1 cellular context compared by ENCODE assay signal in the genomic region with DNA sequence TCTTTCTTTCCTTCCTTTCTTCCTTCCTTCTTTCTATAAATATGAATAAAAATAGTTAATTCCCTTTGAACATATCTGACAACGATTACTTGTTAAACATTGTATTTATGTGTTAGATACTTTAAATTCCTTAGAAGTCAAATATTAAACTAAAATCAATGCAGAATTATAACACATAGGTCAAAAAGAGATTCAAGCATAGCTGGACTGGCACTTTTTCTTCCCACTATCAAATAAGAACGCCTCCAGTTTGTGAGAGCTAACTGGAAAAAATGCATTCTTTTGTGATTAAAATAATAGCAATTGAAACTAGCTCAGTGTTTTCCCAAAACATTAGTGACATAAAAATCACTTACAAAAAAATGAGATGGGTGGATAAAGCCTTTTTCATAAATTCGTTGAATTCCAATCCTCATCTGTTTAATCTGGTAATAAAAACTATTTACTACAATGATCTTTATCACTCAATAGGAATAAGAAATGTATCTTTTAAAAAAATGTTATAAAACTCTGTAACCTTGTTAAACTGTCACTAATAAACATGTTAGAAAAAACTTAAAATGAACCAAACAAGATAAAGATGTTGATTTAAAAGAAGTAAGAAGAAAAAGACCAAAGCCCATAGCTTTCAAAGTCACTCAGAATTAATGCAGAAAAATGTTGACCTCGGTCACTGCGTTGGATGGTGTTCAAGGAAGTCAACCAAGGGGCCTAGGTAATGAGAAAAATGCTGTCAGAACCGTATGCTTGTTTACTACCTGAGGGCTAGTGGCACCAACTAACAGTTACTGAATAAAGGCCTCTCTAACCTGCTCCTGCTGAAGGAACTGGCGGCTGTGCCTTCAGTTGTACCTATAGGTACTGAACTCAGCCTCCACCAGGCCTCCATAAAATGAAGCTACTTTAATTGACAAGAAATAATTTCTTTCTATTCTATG.
TF ChIP-seq lines count a peak whose summit lies in the region.

No MANE protein-coding gene starts in this region.

TF ChIP-seq in SK-N-SH, 30 proteins besides CTCF, POLR2A, EP300 and RAD21 (continued from another document):
- TF ChIP-seq, protein P1, sequence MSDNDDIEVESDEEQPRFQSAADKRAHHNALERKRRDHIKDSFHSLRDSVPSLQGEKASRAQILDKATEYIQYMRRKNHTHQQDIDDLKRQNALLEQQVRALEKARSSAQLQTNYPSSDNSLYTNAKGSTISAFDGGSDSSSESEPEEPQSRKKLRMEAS (IDR thresholded peaks at IDR 0.05; ENCODE audit: low read depth), result no peak
- TF ChIP-seq, protein P2, sequence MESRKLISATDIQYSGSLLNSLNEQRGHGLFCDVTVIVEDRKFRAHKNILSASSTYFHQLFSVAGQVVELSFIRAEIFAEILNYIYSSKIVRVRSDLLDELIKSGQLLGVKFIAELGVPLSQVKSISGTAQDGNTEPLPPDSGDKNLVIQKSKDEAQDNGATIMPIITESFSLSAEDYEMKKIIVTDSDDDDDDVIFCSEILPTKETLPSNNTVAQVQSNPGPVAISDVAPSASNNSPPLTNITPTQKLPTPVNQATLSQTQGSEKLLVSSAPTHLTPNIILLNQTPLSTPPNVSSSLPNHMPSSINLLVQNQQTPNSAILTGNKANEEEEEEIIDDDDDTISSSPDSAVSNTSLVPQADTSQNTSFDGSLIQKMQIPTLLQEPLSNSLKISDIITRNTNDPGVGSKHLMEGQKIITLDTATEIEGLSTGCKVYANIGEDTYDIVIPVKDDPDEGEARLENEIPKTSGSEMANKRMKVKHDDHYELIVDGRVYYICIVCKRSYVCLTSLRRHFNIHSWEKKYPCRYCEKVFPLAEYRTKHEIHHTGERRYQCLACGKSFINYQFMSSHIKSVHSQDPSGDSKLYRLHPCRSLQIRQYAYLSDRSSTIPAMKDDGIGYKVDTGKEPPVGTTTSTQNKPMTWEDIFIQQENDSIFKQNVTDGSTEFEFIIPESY (IDR thresholded peaks at IDR 0.05; ENCODE audit: borderline replicate concordance, low read depth), result no peak
- TF ChIP-seq, protein P3, sequence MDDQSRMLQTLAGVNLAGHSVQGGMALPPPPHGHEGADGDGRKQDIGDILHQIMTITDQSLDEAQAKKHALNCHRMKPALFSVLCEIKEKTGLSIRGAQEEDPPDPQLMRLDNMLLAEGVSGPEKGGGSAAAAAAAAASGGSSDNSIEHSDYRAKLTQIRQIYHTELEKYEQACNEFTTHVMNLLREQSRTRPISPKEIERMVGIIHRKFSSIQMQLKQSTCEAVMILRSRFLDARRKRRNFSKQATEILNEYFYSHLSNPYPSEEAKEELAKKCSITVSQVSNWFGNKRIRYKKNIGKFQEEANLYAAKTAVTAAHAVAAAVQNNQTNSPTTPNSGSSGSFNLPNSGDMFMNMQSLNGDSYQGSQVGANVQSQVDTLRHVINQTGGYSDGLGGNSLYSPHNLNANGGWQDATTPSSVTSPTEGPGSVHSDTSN (IDR thresholded peaks at IDR 0.05), result no peak
- no peak for TF ChIP-seq GATA2 (CRISPR knock-in tag; IDR thresholded peaks at IDR 0.05)
- no peak for TF ChIP-seq EZH2phosphoT487 (IDR thresholded peaks at IDR 0.05; ENCODE audit: borderline replicate concordance, low read depth)
- no peak for TF ChIP-seq RXRA (IDR thresholded peaks at IDR 0.05; ENCODE audit: borderline replicate concordance, low read depth)
